ENCODE assay signal across 1 cellular context in the genomic region with DNA sequence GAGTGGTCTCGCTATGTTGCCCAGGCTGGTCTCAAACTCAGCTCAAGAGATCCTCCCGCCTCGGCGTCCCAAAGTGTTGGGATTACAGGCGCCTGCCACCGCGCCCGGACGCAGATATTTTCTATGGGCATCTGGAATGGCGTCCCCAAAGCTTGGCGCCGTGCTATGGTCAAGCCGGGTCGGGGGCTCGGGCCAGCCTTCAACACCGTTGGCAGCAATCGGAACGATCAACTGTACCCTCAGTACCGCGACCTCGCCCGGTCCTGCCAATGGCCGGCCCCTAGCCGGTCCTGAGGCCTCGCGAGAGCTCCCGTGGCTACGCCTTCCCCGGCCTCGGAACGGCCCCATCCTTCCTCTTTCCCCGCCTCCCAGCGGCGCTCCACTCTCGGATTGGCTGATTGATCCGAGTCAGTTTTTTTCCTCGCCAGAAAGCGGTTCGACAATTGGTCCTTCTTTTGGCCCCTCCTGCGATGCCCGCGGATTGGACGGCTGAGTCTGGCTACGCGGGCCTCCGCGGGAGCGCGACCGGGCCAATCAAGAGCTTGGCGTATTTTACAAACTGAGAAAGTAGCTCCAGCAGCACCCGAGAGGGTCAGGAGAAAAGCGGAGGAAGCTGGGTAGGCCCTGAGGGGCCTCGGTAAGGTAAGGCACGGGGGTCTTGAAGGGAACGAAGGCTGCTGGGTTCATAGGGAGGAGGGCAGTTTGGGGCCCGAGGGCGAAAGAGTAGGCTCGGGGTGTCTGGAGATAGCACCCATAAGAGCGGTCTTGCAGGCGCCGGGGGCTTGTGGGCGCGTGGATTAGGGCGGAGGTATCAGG.
TF ChIP-seq lines count a peak whose summit lies in the region.

A gene with protein sequence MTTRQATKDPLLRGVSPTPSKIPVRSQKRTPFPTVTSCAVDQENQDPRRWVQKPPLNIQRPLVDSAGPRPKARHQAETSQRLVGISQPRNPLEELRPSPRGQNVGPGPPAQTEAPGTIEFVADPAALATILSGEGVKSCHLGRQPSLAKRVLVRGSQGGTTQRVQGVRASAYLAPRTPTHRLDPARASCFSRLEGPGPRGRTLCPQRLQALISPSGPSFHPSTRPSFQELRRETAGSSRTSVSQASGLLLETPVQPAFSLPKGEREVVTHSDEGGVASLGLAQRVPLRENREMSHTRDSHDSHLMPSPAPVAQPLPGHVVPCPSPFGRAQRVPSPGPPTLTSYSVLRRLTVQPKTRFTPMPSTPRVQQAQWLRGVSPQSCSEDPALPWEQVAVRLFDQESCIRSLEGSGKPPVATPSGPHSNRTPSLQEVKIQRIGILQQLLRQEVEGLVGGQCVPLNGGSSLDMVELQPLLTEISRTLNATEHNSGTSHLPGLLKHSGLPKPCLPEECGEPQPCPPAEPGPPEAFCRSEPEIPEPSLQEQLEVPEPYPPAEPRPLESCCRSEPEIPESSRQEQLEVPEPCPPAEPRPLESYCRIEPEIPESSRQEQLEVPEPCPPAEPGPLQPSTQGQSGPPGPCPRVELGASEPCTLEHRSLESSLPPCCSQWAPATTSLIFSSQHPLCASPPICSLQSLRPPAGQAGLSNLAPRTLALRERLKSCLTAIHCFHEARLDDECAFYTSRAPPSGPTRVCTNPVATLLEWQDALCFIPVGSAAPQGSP (plus strand): TSS at position 548 of the 816 bp plus-strand sequence. CDS start 354 bp downstream, outside the sequence.

TF ChIP-seq in GM12878, 131 proteins besides CTCF, POLR2A, EP300 and RAD21 (continued from another document and continues in another):
- TF ChIP-seq, protein P1, sequence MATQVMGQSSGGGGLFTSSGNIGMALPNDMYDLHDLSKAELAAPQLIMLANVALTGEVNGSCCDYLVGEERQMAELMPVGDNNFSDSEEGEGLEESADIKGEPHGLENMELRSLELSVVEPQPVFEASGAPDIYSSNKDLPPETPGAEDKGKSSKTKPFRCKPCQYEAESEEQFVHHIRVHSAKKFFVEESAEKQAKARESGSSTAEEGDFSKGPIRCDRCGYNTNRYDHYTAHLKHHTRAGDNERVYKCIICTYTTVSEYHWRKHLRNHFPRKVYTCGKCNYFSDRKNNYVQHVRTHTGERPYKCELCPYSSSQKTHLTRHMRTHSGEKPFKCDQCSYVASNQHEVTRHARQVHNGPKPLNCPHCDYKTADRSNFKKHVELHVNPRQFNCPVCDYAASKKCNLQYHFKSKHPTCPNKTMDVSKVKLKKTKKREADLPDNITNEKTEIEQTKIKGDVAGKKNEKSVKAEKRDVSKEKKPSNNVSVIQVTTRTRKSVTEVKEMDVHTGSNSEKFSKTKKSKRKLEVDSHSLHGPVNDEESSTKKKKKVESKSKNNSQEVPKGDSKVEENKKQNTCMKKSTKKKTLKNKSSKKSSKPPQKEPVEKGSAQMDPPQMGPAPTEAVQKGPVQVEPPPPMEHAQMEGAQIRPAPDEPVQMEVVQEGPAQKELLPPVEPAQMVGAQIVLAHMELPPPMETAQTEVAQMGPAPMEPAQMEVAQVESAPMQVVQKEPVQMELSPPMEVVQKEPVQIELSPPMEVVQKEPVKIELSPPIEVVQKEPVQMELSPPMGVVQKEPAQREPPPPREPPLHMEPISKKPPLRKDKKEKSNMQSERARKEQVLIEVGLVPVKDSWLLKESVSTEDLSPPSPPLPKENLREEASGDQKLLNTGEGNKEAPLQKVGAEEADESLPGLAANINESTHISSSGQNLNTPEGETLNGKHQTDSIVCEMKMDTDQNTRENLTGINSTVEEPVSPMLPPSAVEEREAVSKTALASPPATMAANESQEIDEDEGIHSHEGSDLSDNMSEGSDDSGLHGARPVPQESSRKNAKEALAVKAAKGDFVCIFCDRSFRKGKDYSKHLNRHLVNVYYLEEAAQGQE (IDR thresholded peaks at IDR 0.05; ENCODE audit: low read depth, low read length), result no peak
- TF ChIP-seq, protein P2, sequence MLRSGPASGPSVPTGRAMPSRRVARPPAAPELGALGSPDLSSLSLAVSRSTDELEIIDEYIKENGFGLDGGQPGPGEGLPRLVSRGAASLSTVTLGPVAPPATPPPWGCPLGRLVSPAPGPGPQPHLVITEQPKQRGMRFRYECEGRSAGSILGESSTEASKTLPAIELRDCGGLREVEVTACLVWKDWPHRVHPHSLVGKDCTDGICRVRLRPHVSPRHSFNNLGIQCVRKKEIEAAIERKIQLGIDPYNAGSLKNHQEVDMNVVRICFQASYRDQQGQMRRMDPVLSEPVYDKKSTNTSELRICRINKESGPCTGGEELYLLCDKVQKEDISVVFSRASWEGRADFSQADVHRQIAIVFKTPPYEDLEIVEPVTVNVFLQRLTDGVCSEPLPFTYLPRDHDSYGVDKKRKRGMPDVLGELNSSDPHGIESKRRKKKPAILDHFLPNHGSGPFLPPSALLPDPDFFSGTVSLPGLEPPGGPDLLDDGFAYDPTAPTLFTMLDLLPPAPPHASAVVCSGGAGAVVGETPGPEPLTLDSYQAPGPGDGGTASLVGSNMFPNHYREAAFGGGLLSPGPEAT (IDR thresholded peaks at IDR 0.05; ENCODE audit: low read depth), result peak; percentile 95
- TF ChIP-seq SP1 (IDR thresholded peaks at IDR 0.05; ENCODE audit: low read depth, low read length) (peak; percentile 96), STAT3 (IDR thresholded peaks at IDR 0.05; ENCODE audit: low read depth, low read length) (no peak), RBBP5 (conservative IDR thresholded peaks at IDR 0.05) (no peak), NFIC (IDR thresholded peaks at IDR 0.05; ENCODE audit: low read depth, low read length) (no peak), BRCA1 (IDR thresholded peaks at IDR 0.05; ENCODE audit: low read depth, low read length) (peak; percentile 71), YBX1 (IDR thresholded peaks at IDR 0.05) (no peak), MXI1 (IDR thresholded peaks at IDR 0.05; ENCODE audit: low read depth, low read length) (peak; percentile 97), ZNF207 (IDR thresholded peaks at IDR 0.05; ENCODE audit: borderline replicate concordance) (no peak), SREBF2 (IDR thresholded peaks at IDR 0.05; ENCODE audit: low read length) (no peak), ZNF24 (IDR thresholded peaks at IDR 0.05) (no peak), KLF5 (IDR thresholded peaks at IDR 0.05; ENCODE audit: partially characterized antibody) (no peak), ZSCAN29 (IDR thresholded peaks at IDR 0.05) (no peak), NR2F1 (conservative IDR thresholded peaks at IDR 0.05) (no peak), ZNF384 (IDR thresholded peaks at IDR 0.05; ENCODE audit: borderline replicate concordance, low read depth, low read length) (peak; percentile 98), MYB (IDR thresholded peaks at IDR 0.05; ENCODE audit: borderline replicate concordance, low read depth, low read length) (no peak), RELA (IDR thresholded peaks at IDR 0.05; ENCODE audit: borderline replicate concordance, partially characterized antibody) (no peak), EZH2 (IDR thresholded peaks at IDR 0.05; ENCODE audit: borderline replicate concordance, control insufficient read depth, low read depth, low read length) (no peak), HCFC1 (IDR thresholded peaks at IDR 0.05; ENCODE audit: low read length) (no peak), YY1 (IDR thresholded peaks at IDR 0.05; ENCODE audit: low read depth, low read length) (peak; percentile 91), MYC (IDR thresholded peaks at IDR 0.05; ENCODE audit: insufficient read depth, insufficient read length, insufficient replicate concordance, low read length, severe bottlenecking) (no peak), SMARCA5 (IDR thresholded peaks at IDR 0.05) (0 out of 2 replicates have a peak, but pooled peaks have one; percentile 17), SREBF1 (IDR thresholded peaks at IDR 0.05; ENCODE audit: low read length) (no peak), SIN3A (IDR thresholded peaks at IDR 0.05; ENCODE audit: low read depth, low read length) (peak; percentile 100), CHD2 (IDR thresholded peaks at IDR 0.05; ENCODE audit: borderline replicate concordance, low read depth, low read length) (peak; percentile 98), CBFB (IDR thresholded peaks at IDR 0.05; ENCODE audit: low read depth) (0 out of 2 replicates have a peak, but pooled peaks have one; percentile 30), CBX5 (IDR thresholded peaks at IDR 0.05; ENCODE audit: low read depth) (no peak), ASH2L (IDR thresholded peaks at IDR 0.05; ENCODE audit: borderline replicate concordance, low read depth) (no peak), IKZF2 (IDR thresholded peaks at IDR 0.05) (no peak), MEF2A (IDR thresholded peaks at IDR 0.05; ENCODE audit: insufficient read depth, low read depth, low read length) (no peak), MTA2 (IDR thresholded peaks at IDR 0.05; ENCODE audit: low read depth) (no peak), ETV6 (conservative IDR thresholded peaks at IDR 0.05 in 1 of 2, IDR thresholded peaks at IDR 0.05 in 1 of 2; ENCODE audit: borderline replicate concordance in 1 of 2, low read depth in 1 of 2) (no peak), JUND (IDR thresholded peaks at IDR 0.05; ENCODE audit: low read depth, low read length) (no peak)
- TF ChIP-seq, protein P3, sequence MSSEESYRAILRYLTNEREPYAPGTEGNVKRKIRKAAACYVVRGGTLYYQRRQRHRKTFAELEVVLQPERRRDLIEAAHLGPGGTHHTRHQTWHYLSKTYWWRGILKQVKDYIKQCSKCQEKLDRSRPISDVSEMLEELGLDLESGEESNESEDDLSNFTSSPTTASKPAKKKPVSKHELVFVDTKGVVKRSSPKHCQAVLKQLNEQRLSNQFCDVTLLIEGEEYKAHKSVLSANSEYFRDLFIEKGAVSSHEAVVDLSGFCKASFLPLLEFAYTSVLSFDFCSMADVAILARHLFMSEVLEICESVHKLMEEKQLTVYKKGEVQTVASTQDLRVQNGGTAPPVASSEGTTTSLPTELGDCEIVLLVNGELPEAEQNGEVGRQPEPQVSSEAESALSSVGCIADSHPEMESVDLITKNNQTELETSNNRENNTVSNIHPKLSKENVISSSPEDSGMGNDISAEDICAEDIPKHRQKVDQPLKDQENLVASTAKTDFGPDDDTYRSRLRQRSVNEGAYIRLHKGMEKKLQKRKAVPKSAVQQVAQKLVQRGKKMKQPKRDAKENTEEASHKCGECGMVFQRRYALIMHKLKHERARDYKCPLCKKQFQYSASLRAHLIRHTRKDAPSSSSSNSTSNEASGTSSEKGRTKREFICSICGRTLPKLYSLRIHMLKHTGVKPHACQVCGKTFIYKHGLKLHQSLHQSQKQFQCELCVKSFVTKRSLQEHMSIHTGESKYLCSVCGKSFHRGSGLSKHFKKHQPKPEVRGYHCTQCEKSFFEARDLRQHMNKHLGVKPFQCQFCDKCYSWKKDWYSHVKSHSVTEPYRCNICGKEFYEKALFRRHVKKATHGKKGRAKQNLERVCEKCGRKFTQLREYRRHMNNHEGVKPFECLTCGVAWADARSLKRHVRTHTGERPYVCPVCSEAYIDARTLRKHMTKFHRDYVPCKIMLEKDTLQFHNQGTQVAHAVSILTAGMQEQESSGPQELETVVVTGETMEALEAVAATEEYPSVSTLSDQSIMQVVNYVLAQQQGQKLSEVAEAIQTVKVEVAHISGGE (CRISPR knock-in tag; IDR thresholded peaks at IDR 0.05), result no peak
- TF ChIP-seq, protein P4, sequence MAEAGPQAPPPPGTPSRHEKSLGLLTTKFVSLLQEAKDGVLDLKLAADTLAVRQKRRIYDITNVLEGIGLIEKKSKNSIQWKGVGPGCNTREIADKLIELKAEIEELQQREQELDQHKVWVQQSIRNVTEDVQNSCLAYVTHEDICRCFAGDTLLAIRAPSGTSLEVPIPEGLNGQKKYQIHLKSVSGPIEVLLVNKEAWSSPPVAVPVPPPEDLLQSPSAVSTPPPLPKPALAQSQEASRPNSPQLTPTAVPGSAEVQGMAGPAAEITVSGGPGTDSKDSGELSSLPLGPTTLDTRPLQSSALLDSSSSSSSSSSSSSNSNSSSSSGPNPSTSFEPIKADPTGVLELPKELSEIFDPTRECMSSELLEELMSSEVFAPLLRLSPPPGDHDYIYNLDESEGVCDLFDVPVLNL (IDR thresholded peaks at IDR 0.05; ENCODE audit: low read depth, low read length), result peak; percentile 99
- TF ChIP-seq, protein P5, sequence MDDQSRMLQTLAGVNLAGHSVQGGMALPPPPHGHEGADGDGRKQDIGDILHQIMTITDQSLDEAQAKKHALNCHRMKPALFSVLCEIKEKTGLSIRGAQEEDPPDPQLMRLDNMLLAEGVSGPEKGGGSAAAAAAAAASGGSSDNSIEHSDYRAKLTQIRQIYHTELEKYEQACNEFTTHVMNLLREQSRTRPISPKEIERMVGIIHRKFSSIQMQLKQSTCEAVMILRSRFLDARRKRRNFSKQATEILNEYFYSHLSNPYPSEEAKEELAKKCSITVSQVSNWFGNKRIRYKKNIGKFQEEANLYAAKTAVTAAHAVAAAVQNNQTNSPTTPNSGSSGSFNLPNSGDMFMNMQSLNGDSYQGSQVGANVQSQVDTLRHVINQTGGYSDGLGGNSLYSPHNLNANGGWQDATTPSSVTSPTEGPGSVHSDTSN (IDR thresholded peaks at IDR 0.05; ENCODE audit: insufficient replicate concordance, low read depth, low read length), result no peak
- TF ChIP-seq, protein P6, sequence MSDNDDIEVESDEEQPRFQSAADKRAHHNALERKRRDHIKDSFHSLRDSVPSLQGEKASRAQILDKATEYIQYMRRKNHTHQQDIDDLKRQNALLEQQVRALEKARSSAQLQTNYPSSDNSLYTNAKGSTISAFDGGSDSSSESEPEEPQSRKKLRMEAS (IDR thresholded peaks at IDR 0.05; ENCODE audit: low read depth, low read length), result no peak
- TF ChIP-seq, protein P7, sequence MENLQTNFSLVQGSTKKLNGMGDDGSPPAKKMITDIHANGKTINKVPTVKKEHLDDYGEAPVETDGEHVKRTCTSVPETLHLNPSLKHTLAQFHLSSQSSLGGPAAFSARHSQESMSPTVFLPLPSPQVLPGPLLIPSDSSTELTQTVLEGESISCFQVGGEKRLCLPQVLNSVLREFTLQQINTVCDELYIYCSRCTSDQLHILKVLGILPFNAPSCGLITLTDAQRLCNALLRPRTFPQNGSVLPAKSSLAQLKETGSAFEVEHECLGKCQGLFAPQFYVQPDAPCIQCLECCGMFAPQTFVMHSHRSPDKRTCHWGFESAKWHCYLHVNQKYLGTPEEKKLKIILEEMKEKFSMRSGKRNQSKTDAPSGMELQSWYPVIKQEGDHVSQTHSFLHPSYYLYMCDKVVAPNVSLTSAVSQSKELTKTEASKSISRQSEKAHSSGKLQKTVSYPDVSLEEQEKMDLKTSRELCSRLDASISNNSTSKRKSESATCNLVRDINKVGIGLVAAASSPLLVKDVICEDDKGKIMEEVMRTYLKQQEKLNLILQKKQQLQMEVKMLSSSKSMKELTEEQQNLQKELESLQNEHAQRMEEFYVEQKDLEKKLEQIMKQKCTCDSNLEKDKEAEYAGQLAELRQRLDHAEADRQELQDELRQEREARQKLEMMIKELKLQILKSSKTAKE (IDR thresholded peaks at IDR 0.05; ENCODE audit: low read depth, poor library complexity, severe bottlenecking), result no peak
- TF ChIP-seq, protein P8, sequence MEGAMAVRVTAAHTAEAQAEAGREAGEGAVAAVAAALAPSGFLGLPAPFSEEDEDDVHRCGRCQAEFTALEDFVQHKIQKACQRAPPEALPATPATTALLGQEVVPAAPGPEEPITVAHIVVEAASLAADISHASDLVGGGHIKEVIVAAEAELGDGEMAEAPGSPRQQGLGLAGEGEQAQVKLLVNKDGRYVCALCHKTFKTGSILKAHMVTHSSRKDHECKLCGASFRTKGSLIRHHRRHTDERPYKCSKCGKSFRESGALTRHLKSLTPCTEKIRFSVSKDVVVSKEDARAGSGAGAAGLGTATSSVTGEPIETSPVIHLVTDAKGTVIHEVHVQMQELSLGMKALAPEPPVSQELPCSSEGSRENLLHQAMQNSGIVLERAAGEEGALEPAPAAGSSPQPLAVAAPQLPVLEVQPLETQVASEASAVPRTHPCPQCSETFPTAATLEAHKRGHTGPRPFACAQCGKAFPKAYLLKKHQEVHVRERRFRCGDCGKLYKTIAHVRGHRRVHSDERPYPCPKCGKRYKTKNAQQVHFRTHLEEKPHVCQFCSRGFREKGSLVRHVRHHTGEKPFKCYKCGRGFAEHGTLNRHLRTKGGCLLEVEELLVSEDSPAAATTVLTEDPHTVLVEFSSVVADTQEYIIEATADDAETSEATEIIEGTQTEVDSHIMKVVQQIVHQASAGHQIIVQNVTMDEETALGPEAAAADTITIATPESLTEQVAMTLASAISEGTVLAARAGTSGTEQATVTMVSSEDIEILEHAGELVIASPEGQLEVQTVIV (IDR thresholded peaks at IDR 0.05; ENCODE audit: borderline replicate concordance, partially characterized antibody), result peak; percentile 46
